1 cellular context compared by ENCODE assay signal in genomic region chr19:7624810-7625209, GRCh38.
TF ChIP-seq lines count a peak whose summit lies in the region.

No MANE protein-coding gene starts in this region.

TF ChIP-seq in K562, 482 proteins besides CTCF, POLR2A, EP300 and RAD21:
- TF ChIP-seq POLR2G (IDR thresholded peaks at IDR 0.05; ENCODE audit: low read depth, low read length): peak; percentile 41
- TF ChIP-seq RBFOX2 (IDR thresholded peaks at IDR 0.05; ENCODE audit: low read depth, low read length): peak; percentile 37
- no peak for TF ChIP-seq GABPB1 (CRISPR knock-in tag; IDR thresholded peaks at IDR 0.05)
- TF ChIP-seq, protein P1, sequence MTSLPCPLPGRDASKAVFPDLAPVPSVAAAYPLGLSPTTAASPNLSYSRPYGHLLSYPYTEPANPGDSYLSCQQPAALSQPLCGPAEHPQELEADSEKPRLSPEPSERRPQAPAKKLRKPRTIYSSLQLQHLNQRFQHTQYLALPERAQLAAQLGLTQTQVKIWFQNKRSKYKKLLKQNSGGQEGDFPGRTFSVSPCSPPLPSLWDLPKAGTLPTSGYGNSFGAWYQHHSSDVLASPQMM (CRISPR knock-in tag; IDR thresholded peaks at IDR 0.05): no peak
